In genomic region chr14:93965968-93966474, GRCh38 we compare ENCODE assay signal across 19 cellular contexts. TPM values are rescaled to one million over a fixed set of nuclear protein-coding genes. Genes with fewer than 3 reads are reported as not detected.
DNase-seq lines count a peak whose midpoint lies in the region; ATAC-seq and FAIRE-seq lines count a peak whose summit lies in the region.
"Had no signal": no experiment of that assay in that cellular context is flagged by ENCODE, and none has a peak within 500 bp of the region (broad histone marks: within the 10 kb centered on the region; RNA-seq: fewer than 3 reads in every experiment).

No MANE protein-coding gene starts in this region.

- FAIRE-seq in frontal cortex (lab: Jason Lieb, UNC), result no peak
- FAIRE-seq: endometrium had no signal

- H3K36me3 Mint-ChIP-seq in activated T-helper 2 cell treated with anti-CD3 and anti-CD28 coated beads, Interferon-gamma antibody, Interleukin-2, Interleukin-4, amounts not matched to agents 10 μg/mL and 5 μg/mL and 100 μg/mL, durations not matched to agents 14 hours and 24 hours and 36 hours (ENCODE audit: low read depth), result peaks cover 66% of the 10 kb centered on the region
- H3K36me3 Mint-ChIP-seq: WTC11 had no signal

- intact Hi-C loops in right cardiac atrium (cut with DNase I) (no loop called here), left cardiac atrium (cut with DNase I) (no loop called here), aorta (cut with DNase I) (no loop called here)
- intact Hi-C loops in activated T-helper 2 cell treated with anti-CD3 and anti-CD28 coated beads, Interferon-gamma antibody, Interleukin-2, Interleukin-4, amounts not matched to agents 10 μg/mL and 5 μg/mL and 100 μg/mL, durations not matched to agents 14 hours and 24 hours and 36 hours (cut with micrococcal nuclease), result no loop called here

- H3K9me3 ChIP-seq in right cardiac atrium (ENCODE audit: control insufficient read depth, low read length), result no peaks in the 10 kb centered on the region
- no peaks in the 10 kb centered on the region for H3K9me3 ChIP-seq in muscle layer of duodenum (ENCODE audit: control insufficient read depth in 1 of 2, low read length in 2 of 2)
- H3K9me3 ChIP-seq in aorta (ENCODE audit: control insufficient read depth, low read length), result no peaks in the 10 kb centered on the region
- H3K9me3 ChIP-seq: lower lobe of right lung had no signal

- DNase-seq in right cardiac atrium (no peak), left cardiac atrium (no peak), aorta (no peak), frontal cortex (ENCODE audit: low spot score in 2 of 2) (no peak), NCI-H1092 treated with DMSO at 0.1 percent for 48 hours (lab: John Stamatoyannopoulos, UW) (no peak)
- no peak for DNase-seq in activated T-helper 2 cell treated with anti-CD3 and anti-CD28 coated beads, Interferon-gamma antibody, Interleukin-2, Interleukin-4, amounts not matched to agents 10 μg/mL and 5 μg/mL and 100 μg/mL, durations not matched to agents 14 hours and 24 hours and 36 hours (ENCODE audit: low spot score)
- DNase-seq: activated T-cell treated with anti-CD3 and anti-CD28 coated beads, Interleukin-2, amount 50 U/mL, for 4 hours; GF-D8; hypothalamus; lower lobe of right lung; NCI-H1105 treated with DMSO at 0.1 percent for 48 hours; NCI-H69; SHP77 treated with DMSO at 0.1 percent for 48 hours had no signal

- H3K27ac ChIP-seq in right cardiac atrium (ENCODE audit: low read length) (peak overlapping the region; percentile 38), muscle layer of duodenum (ENCODE audit: low read length) (peak overlapping the region; percentile 67), aorta (ENCODE audit: low read depth in 1 of 2, low read length in 2 of 2) (peak overlapping the region; percentile 87 to 99)
- H3K27ac ChIP-seq: C4-2B, lower lobe of right lung had no signal

- ATAC-seq in right cardiac atrium (no peak), left cardiac atrium (no peak), aorta (ENCODE audit: low FRiP score) (no peak), GM21526 (IDR thresholded peaks at IDR 0.05; ENCODE audit: low FRiP score, unreplicated experiment) (no peak)
- ATAC-seq: activated T-cell treated with anti-CD3 and anti-CD28 coated beads, Interleukin-2, amount 50 U/mL, for 4 hours; WTC11 had no signal

- H3K4me3 Mint-ChIP-seq in activated T-helper 2 cell treated with anti-CD3 and anti-CD28 coated beads, Interferon-gamma antibody, Interleukin-2, Interleukin-4, amounts not matched to agents 10 μg/mL and 5 μg/mL and 100 μg/mL, durations not matched to agents 14 hours and 24 hours and 36 hours (ENCODE audit: low read depth), result no peak overlapping the region
- H3K4me3 Mint-ChIP-seq: activated T-cell treated with anti-CD3 and anti-CD28 coated beads, Interleukin-2, amount 50 U/mL, for 4 hours; WTC11 had no signal

- no peak overlapping the region for H3K4me3 ChIP-seq in right cardiac atrium (ENCODE audit: low read length)
- no peak overlapping the region for H3K4me3 ChIP-seq in muscle layer of duodenum (ENCODE audit: low read depth in 1 of 2, low read length in 2 of 2)
- no peak overlapping the region for H3K4me3 ChIP-seq in aorta (ENCODE audit: low read length in 2 of 2)
- H3K4me3 ChIP-seq: lower lobe of right lung had no signal

- H3K9me3 Mint-ChIP-seq in activated T-helper 2 cell treated with anti-CD3 and anti-CD28 coated beads, Interferon-gamma antibody, Interleukin-2, Interleukin-4, amounts not matched to agents 10 μg/mL and 5 μg/mL and 100 μg/mL, durations not matched to agents 14 hours and 24 hours and 36 hours, result no peaks in the 10 kb centered on the region
- H3K9me3 Mint-ChIP-seq: activated T-cell treated with anti-CD3 and anti-CD28 coated beads, Interleukin-2, amount 50 U/mL, for 4 hours; WTC11 had no signal

- H3K36me3 ChIP-seq in muscle layer of duodenum (ENCODE audit: control insufficient read depth in 1 of 2, insufficient read depth in 2 of 2, low read length in 2 of 2) (peaks cover 0 to 4% of the 10 kb centered on the region in 2 donors), aorta (ENCODE audit: control insufficient read depth in 1 of 2, insufficient read depth in 2 of 2, low read length in 1 of 2) (peaks cover 0 to 5% of the 10 kb centered on the region in 2 donors)
- H3K36me3 ChIP-seq: lower lobe of right lung had no signal

- no peaks in the 10 kb centered on the region for H3K27me3 Mint-ChIP-seq in activated T-helper 2 cell treated with anti-CD3 and anti-CD28 coated beads, Interferon-gamma antibody, Interleukin-2, Interleukin-4, amounts not matched to agents 10 μg/mL and 5 μg/mL and 100 μg/mL, durations not matched to agents 14 hours and 24 hours and 36 hours (ENCODE audit: low read depth)

- H3K4me1 ChIP-seq in right cardiac atrium (ENCODE audit: control insufficient read depth, insufficient read depth, low read length), result peaks cover 11% of the 10 kb centered on the region
- H3K4me1 ChIP-seq in muscle layer of duodenum (ENCODE audit: control insufficient read depth in 1 of 2, insufficient read depth in 2 of 2, low read length in 2 of 2), result peaks cover 0 to 40% of the 10 kb centered on the region in 2 donors
- peaks cover 0 to 3% of the 10 kb centered on the region in 2 donors for H3K4me1 ChIP-seq in aorta (ENCODE audit: control insufficient read depth in 1 of 2, insufficient read depth in 2 of 2, low read length in 2 of 2)

- H3K27me3 ChIP-seq in right cardiac atrium (ENCODE audit: control insufficient read depth, insufficient read depth) (no peaks in the 10 kb centered on the region), muscle layer of duodenum (ENCODE audit: low read depth, low read length) (no peaks in the 10 kb centered on the region), aorta (ENCODE audit: control insufficient read depth in 1 of 2, insufficient read depth in 2 of 2, low read length in 1 of 2) (no peaks in the 10 kb centered on the region)

- WGBS in right cardiac atrium, result 91% methylated on average over 3 of the region's 3 CpGs
- 95 to 96% methylated on average over 3 of the region's 3 CpGs for WGBS in aorta, 2 donors

- peaks cover 88% of the 10 kb centered on the region for H3K4me1 Mint-ChIP-seq in activated T-helper 2 cell treated with anti-CD3 and anti-CD28 coated beads, Interferon-gamma antibody, Interleukin-2, Interleukin-4, amounts not matched to agents 10 μg/mL and 5 μg/mL and 100 μg/mL, durations not matched to agents 14 hours and 24 hours and 36 hours (ENCODE audit: low read depth)
- H3K4me1 Mint-ChIP-seq: WTC11 had no signal

- peak overlapping the region; percentile 99 for H3K27ac Mint-ChIP-seq in activated T-helper 2 cell treated with anti-CD3 and anti-CD28 coated beads, Interferon-gamma antibody, Interleukin-2, Interleukin-4, amounts not matched to agents 10 μg/mL and 5 μg/mL and 100 μg/mL, durations not matched to agents 14 hours and 24 hours and 36 hours
- H3K27ac Mint-ChIP-seq: WTC11 had no signal

RNA-seq across cellular contexts. Expression of gene ASB2, which starts 10.3 kb away (rescaled TPM):
- total RNA-seq in right cardiac atrium (100 to 1,000 TPM; 115 to 141 (median 126) TPM), left cardiac atrium (100 to 1,000 TPM; 102 to 105 TPM), aorta (10 to 100 TPM; 53.3 to 57.0 TPM), frontal cortex (under 0.01 TPM)
- polyA plus RNA-seq in right cardiac atrium (112 TPM), aorta (10 to 100 TPM in 1 of 2 donors, 1 to 10 TPM in 1; 9.1 to 24.8 TPM)
- total RNA-seq in activated T-helper 2 cell treated with anti-CD3 and anti-CD28 coated beads, Interferon-gamma antibody, Interleukin-2, Interleukin-4, amounts not matched to agents 10 μg/mL and 5 μg/mL and 100 μg/mL, durations not matched to agents 14 hours and 24 hours and 36 hours, result 19.8 TPM in 2 replicates

RNA-seq across cellular contexts. Expression of gene CCDC197, which starts 31.1 kb away (rescaled TPM):
- under 1 TPM in 2 of 4 donors, not detected in 2; 0.44 to 0.45 TPM for total RNA-seq in right cardiac atrium
- not detected for polyA plus RNA-seq in right cardiac atrium
- not detected for total RNA-seq in left cardiac atrium
- total RNA-seq in activated T-helper 2 cell treated with anti-CD3 and anti-CD28 coated beads, Interferon-gamma antibody, Interleukin-2, Interleukin-4, amounts not matched to agents 10 μg/mL and 5 μg/mL and 100 μg/mL, durations not matched to agents 14 hours and 24 hours and 36 hours, result 0.11 TPM in 1 of 2 replicates, not detected in the other
- total RNA-seq in aorta, result under 1 TPM in 1 of 2 donors, not detected in 1; 0.60 TPM
- polyA plus RNA-seq in aorta, result not detected
- total RNA-seq in frontal cortex, result not detected
- total RNA-seq: lower lobe of right lung, osteocyte, WTC11 had no signal

RNA-seq across cellular contexts. Expression of gene FAM181A, which starts 38.9 kb away (rescaled TPM):
- not detected for total RNA-seq in right cardiac atrium
- polyA plus RNA-seq in right cardiac atrium, result not detected
- not detected for total RNA-seq in left cardiac atrium
- not detected in 2 replicates for total RNA-seq in activated T-helper 2 cell treated with anti-CD3 and anti-CD28 coated beads, Interferon-gamma antibody, Interleukin-2, Interleukin-4, amounts not matched to agents 10 μg/mL and 5 μg/mL and 100 μg/mL, durations not matched to agents 14 hours and 24 hours and 36 hours
- total RNA-seq in aorta, result not detected
- polyA plus RNA-seq in aorta, result not detected
- total RNA-seq in frontal cortex, result 2.4 TPM
- total RNA-seq: activated T-cell treated with anti-CD3 and anti-CD28 coated beads, Interleukin-2, amount 50 U/mL, for 4 hours; osteocyte; WTC11 had no signal

Comparison
In these comparisons a context has a peak if more than half of its experiments do, and no peak if none do; other contexts are left out.
1. H3K27ac ChIP-seq: peak in every context shown above with its lines; median percentile 93 in aorta; 67 in muscle layer of duodenum; 38 in right cardiac atrium.
2. RNA of gene ASB2, which starts 10.3 kb away (total RNA-seq): 115 to 141 TPM in right cardiac atrium, 102 to 105 TPM in left cardiac atrium, 53.3 to 57.0 TPM in aorta and 19.8 TPM in activated T-helper 2 cell treated with anti-CD3 and anti-CD28 coated beads, Interferon-gamma antibody, Interleukin-2, Interleukin-4, amounts not matched to agents 10 μg/mL and 5 μg/mL and 100 μg/mL, durations not matched to agents 14 hours and 24 hours and 36 hours; under 0.01 TPM in frontal cortex (single experiment); every median in the first group is over 10 times any median in the second.